In genomic region chr13:31053098-31053497, GRCh38 we compare ENCODE assay signal across 25 cellular contexts.
DNase-seq lines count a peak whose midpoint lies in the region; ATAC-seq and TF ChIP-seq lines count a peak whose summit lies in the region.
"Had no signal": no experiment of that assay in that cellular context is flagged by ENCODE, and none has a peak within 500 bp of the region (broad histone marks: within the 10 kb centered on the region; RNA-seq: fewer than 3 reads in every experiment).

No MANE protein-coding gene starts in this region.

- no peaks in the 10 kb centered on the region for H3K9me3 ChIP-seq in HCT116 (ENCODE audit: control insufficient read depth in 1 of 2, insufficient read depth in 1 of 2, low read depth in 1 of 2, low read length in 2 of 2)
- H3K9me3 ChIP-seq in heart left ventricle = no peaks in the 10 kb centered on the region
- H3K9me3 ChIP-seq in sigmoid colon = no peaks in the 10 kb centered on the region
- H3K9me3 ChIP-seq: Peyer's patch, uterus had no signal

- RAD21 ChIA-PET in HCT116 (lab: Charles Lee; ENCODE audit: low non-redundant PET in 1 of 2, low total read pairs in 2 of 2, uncharacterized antibody in 2 of 2, unreplicated experiment in 2 of 2) = no interaction called here

- 41 to 54% (median 47%) methylated on average over 4 to 7 of the region's 7 CpGs for WGBS in heart left ventricle, 4 donors
- 64 to 77% methylated on average over 7 of the region's 7 CpGs for WGBS in sigmoid colon, 2 donors

- DNase-seq in AG08395 (ENCODE audit: low spot score) (peak; percentile 31), HCT116 (ENCODE audit: low read depth, low spot score) (no peak), amniotic epithelial cell (ENCODE audit: low read depth) (peak; percentile 16), heart left ventricle (peak in 3 of 5 donors; percentile 72 to 84 (median 73)), T-helper 9 cell (no peak), sigmoid colon (no peak), iPS-NIHi11 (ENCODE audit: low spot score) (no peak)
- DNase-seq in stimulated activated CD4-positive, alpha-beta T cell treated with anti-CD3 and anti-CD28 coated beads, Interleukin-2, amount 100 ng/mL, for 24 hours = no peak
- DNase-seq: activated CD4-positive, alpha-beta T cell treated with anti-CD3 and anti-CD28 coated beads, Interleukin-2, amount 10 ng/mL, durations not matched to agents 24 days and 14 days; activated naive CD4-positive, alpha-beta T cell; aorta; CD4-positive, alpha-beta memory T cell; dermis blood vessel endothelial cell; naive thymus-derived CD4-positive, alpha-beta T cell; NCI-H1105 treated with DMSO at 0.1 percent for 48 hours; NCI-H82; small intestine; stimulated activated CD4-positive, alpha-beta T cell treated with anti-CD3 and anti-CD28 coated beads, Interleukin-4, amount 100 ng/mL, for 24 hours; SW 1271; uterus had no signal

- CTCF ChIA-PET in HCT116 (lab: Charles Lee) = interaction anchor here (0.9 kb wide), 1 partner anchor 8 kb away, joined by 5 read pairs; no protein-coding TSS in a partner anchor

- TF ChIP-seq CTCF in HCT116 (IDR thresholded peaks at IDR 0.05 in 2 of 3, conservative IDR thresholded peaks at IDR 0.05 in 1 of 3; ENCODE audit: borderline replicate concordance in 1 of 3, insufficient read depth in 1 of 3, low read depth in 2 of 3, low read length in 2 of 3) (no peak), heart left ventricle (IDR thresholded peaks at IDR 0.05) (no peak), sigmoid colon (IDR thresholded peaks at IDR 0.05) (no peak)

- intact Hi-C loops in HCT116 (cut with micrococcal nuclease) (no loop called here), heart left ventricle (cut with DNase I) (no loop called here), sigmoid colon (cut with DNase I) (no loop called here)

- TF ChIP-seq POLR2A in HCT116 (IDR thresholded peaks at IDR 0.05; ENCODE audit: borderline replicate concordance, extremely low read depth, insufficient read depth, insufficient read length) = no peak
- TF ChIP-seq POLR2A in heart left ventricle (IDR thresholded peaks at IDR 0.05) = no peak
- TF ChIP-seq POLR2A in sigmoid colon (IDR thresholded peaks at IDR 0.05) = no peak

- H3K27ac ChIP-seq in HCT116 (ENCODE audit: low read depth, low read length) = no peak overlapping the region
- H3K27ac ChIP-seq in heart left ventricle = no peak overlapping the region
- H3K27ac ChIP-seq in sigmoid colon = no peak overlapping the region
- H3K27ac ChIP-seq: epithelial cell of prostate, KMS-11, parathyroid adenoma, Peyer's patch, uterus had no signal

- H4K20me1 ChIP-seq in HCT116 (ENCODE audit: insufficient read depth) = no peaks in the 10 kb centered on the region

- H3K27me3 ChIP-seq in HCT116 (ENCODE audit: insufficient read depth, low read length) (no peaks in the 10 kb centered on the region), heart left ventricle (no peaks in the 10 kb centered on the region), sigmoid colon (no peaks in the 10 kb centered on the region)
- H3K27me3 ChIP-seq: Peyer's patch, uterus had no signal

- no peak overlapping the region for H2AFZ ChIP-seq in HCT116 (ENCODE audit: low read depth, low read length, poor library complexity, severe bottlenecking)
- H2AFZ ChIP-seq: parathyroid adenoma had no signal

- TF ChIP-seq EP300 in sigmoid colon (IDR thresholded peaks at IDR 0.05) = no peak

- H3K4me2 ChIP-seq in HCT116 (ENCODE audit: low read length) = no peak overlapping the region
- H3K4me2 ChIP-seq: KMS-11 had no signal

- H3K4me3 ChIP-seq in HCT116 (replicated peaks in 1 of 2; ENCODE audit: low read depth in 1 of 2, low read length in 2 of 2) = no peak overlapping the region
- H3K4me3 ChIP-seq in heart left ventricle = no peak overlapping the region
- H3K4me3 ChIP-seq in sigmoid colon = no peak overlapping the region
- H3K4me3 ChIP-seq: lung, Peyer's patch, uterus had no signal

- peak; percentile 27; the same call in 1 of the 2 replicates for ATAC-seq in HCT116
- ATAC-seq in heart left ventricle = peak in 3 of 4 donors; percentile 51 to 91 (median 51)
- ATAC-seq: naive thymus-derived CD4-positive, alpha-beta T cell had no signal

- no peak for TF ChIP-seq RAD21 in HCT116 (IDR thresholded peaks at IDR 0.05; ENCODE audit: low read depth)

- no peak overlapping the region for H3K9ac ChIP-seq in HCT116 (ENCODE audit: low read length)
- H3K9ac ChIP-seq: KMS-11, parathyroid adenoma had no signal

- H3K79me2 ChIP-seq in HCT116 (ENCODE audit: insufficient read depth, low read length) = no peaks in the 10 kb centered on the region
- H3K79me2 ChIP-seq: parathyroid adenoma had no signal

- H3K4me1 ChIP-seq in HCT116 (ENCODE audit: control insufficient read depth in 1 of 2, insufficient read depth in 2 of 2, low read length in 2 of 2) (peaks cover 3 to 15% of the 10 kb centered on the region in 2 experiments; a peak in 2 of 4 replicates), heart left ventricle (peaks cover 0 to 12% (median 0%) of the 10 kb centered on the region in 12 donors), sigmoid colon (no peaks in the 10 kb centered on the region)
- H3K4me1 ChIP-seq: parathyroid adenoma, Peyer's patch, uterus had no signal

- H3K36me3 ChIP-seq in HCT116 (ENCODE audit: control insufficient read depth in 1 of 2, insufficient read depth in 2 of 2, low read length in 2 of 2) (no peaks in the 10 kb centered on the region), heart left ventricle (no peaks in the 10 kb centered on the region), sigmoid colon (no peaks in the 10 kb centered on the region)
- H3K36me3 ChIP-seq: Peyer's patch, uterus had no signal

- POLR2A ChIA-PET in HCT116 (lab: Charles Lee) = no interaction called here

- BruUV-seq in HCT116 (replicated peaks; lab: Mats Ljungman, UMichigan) = no TSS peak

- no peaks in the 10 kb centered on the region for H3K9me2 ChIP-seq in HCT116 (ENCODE audit: insufficient read depth)

TF ChIP-seq in HCT116, 20 proteins besides CTCF, POLR2A, EP300 and RAD21 (continues in another document):
- no peak for TF ChIP-seq EGR1 (IDR thresholded peaks at IDR 0.05; ENCODE audit: low read depth)
- no peak for TF ChIP-seq CEBPB (IDR thresholded peaks at IDR 0.05; ENCODE audit: low read depth)
- TF ChIP-seq ZNF274 (IDR thresholded peaks at IDR 0.05; ENCODE audit: low read depth, low read length) = no peak
- no peak for TF ChIP-seq ZBTB33 (IDR thresholded peaks at IDR 0.05; ENCODE audit: extremely low read depth, insufficient replicate concordance, low read length)
- TF ChIP-seq ELF1 (IDR thresholded peaks at IDR 0.05; ENCODE audit: borderline replicate concordance, low read depth) = no peak
- TF ChIP-seq SRF (IDR thresholded peaks at IDR 0.05; ENCODE audit: low read depth) = no peak
- no peak for TF ChIP-seq CBX3 (IDR thresholded peaks at IDR 0.05; ENCODE audit: low read depth)
- TF ChIP-seq TCF7L2 (IDR thresholded peaks at IDR 0.05; ENCODE audit: borderline replicate concordance, extremely low read depth, insufficient read depth, insufficient read length) = no peak
- no peak for TF ChIP-seq POLR2AphosphoS5 (IDR thresholded peaks at IDR 0.05; ENCODE audit: low read depth, low read length)
- TF ChIP-seq SIN3A (IDR thresholded peaks at IDR 0.05; ENCODE audit: low read depth) = no peak
- TF ChIP-seq, protein P1, sequence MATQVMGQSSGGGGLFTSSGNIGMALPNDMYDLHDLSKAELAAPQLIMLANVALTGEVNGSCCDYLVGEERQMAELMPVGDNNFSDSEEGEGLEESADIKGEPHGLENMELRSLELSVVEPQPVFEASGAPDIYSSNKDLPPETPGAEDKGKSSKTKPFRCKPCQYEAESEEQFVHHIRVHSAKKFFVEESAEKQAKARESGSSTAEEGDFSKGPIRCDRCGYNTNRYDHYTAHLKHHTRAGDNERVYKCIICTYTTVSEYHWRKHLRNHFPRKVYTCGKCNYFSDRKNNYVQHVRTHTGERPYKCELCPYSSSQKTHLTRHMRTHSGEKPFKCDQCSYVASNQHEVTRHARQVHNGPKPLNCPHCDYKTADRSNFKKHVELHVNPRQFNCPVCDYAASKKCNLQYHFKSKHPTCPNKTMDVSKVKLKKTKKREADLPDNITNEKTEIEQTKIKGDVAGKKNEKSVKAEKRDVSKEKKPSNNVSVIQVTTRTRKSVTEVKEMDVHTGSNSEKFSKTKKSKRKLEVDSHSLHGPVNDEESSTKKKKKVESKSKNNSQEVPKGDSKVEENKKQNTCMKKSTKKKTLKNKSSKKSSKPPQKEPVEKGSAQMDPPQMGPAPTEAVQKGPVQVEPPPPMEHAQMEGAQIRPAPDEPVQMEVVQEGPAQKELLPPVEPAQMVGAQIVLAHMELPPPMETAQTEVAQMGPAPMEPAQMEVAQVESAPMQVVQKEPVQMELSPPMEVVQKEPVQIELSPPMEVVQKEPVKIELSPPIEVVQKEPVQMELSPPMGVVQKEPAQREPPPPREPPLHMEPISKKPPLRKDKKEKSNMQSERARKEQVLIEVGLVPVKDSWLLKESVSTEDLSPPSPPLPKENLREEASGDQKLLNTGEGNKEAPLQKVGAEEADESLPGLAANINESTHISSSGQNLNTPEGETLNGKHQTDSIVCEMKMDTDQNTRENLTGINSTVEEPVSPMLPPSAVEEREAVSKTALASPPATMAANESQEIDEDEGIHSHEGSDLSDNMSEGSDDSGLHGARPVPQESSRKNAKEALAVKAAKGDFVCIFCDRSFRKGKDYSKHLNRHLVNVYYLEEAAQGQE (IDR thresholded peaks at IDR 0.05; ENCODE audit: low read depth) = no peak
- no peak for TF ChIP-seq FOSL1 (IDR thresholded peaks at IDR 0.05; ENCODE audit: low read depth)
- no peak for TF ChIP-seq MAX (IDR thresholded peaks at IDR 0.05)
- no peak for TF ChIP-seq EZH2phosphoT487 (IDR thresholded peaks at IDR 0.05; ENCODE audit: borderline replicate concordance)

Comparison
In these comparisons a context has a peak if more than half of its experiments do, and no peak if none do; other contexts are left out.
1. DNase-seq: peak in AG08395 (single experiment), amniotic epithelial cell (single experiment) and heart left ventricle (3 of 5); none in HCT116 (single experiment), stimulated activated CD4-positive, alpha-beta T cell treated with anti-CD3 and anti-CD28 coated beads, Interleukin-2, amount 100 ng/mL, for 24 hours (0 of 2), T-helper 9 cell (single experiment), sigmoid colon (single experiment) and iPS-NIHi11 (single experiment).